8 cellular contexts compared by ENCODE assay signal in the genomic region with DNA sequence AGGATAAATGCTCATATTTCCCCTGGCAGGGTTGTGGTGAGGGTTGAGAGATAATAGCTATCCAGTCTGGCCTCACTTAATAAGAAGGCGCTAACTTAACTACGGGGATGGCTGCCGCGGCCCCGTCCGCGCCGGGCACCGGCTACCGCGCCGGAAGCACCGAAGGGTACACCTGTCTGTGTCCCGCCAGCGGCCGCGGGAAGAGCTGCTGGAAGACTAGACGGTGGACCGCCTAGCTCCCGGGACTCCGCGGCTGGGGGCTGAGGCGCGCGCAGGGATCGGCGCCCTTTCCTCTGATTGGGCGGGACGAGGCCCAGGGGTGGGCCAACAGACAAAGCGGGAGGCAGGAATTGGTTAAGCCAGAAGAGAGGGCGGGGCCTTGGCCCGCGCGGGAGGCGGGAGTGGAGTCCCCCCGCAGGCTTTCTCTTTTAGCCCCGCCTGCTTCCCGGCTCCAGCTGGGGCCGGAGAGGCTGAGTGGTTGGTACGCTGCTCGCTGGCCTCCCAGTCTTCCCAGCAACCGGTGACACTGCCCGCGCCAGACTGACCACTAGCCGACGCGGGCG. TPM values are rescaled to one million over a fixed set of nuclear protein-coding genes. Genes with fewer than 3 reads are reported as not detected.
DNase-seq lines count a peak whose midpoint lies in the region; ATAC-seq and TF ChIP-seq lines count a peak whose summit lies in the region.

Gene ZNF672, plus strand, starts transcription at position 431 of the 563 bp plus-strand sequence. CDS start 9,051 bp downstream, outside the sequence.

- DNase-seq in DND-41: peak; percentile 97
- DNase-seq in Peyer's patch: peak; percentile 96 to 99 (median 98)
- peak; percentile 91 for DNase-seq in activated T-cell treated with anti-CD3 and anti-CD28 coated beads, Interleukin-2, amount 50 U/mL, for 4 hours
- peak; percentile 85 for DNase-seq in stimulated activated CD8-positive, alpha-beta memory T cell treated with anti-CD3 and anti-CD28 coated beads, Interleukin-7, amount 100 ng/mL, for 24 hours (ENCODE audit: low read depth)

- H2AFZ ChIP-seq in DND-41 (ENCODE audit: low read depth, low read length): peak within 1 kb of the TSS; percentile 79

- peaks cover 36% of the 10 kb centered on the region for H3K4me1 ChIP-seq in DND-41 (ENCODE audit: insufficient read depth, low read length)
- peaks cover 0 to 24% (median 14%) of the 10 kb centered on the region in 4 donors for H3K4me1 ChIP-seq in Peyer's patch
- peaks cover 4 to 6% of the 10 kb centered on the region in 2 donors for H3K4me1 ChIP-seq in esophagus (ENCODE audit: control insufficient read depth in 2 of 2, insufficient read depth in 2 of 2, low read length in 1 of 2)
- peaks cover 13 to 27% of the 10 kb centered on the region in 2 donors for H3K4me1 ChIP-seq in muscle layer of duodenum (ENCODE audit: control insufficient read depth in 1 of 2, insufficient read depth in 2 of 2, low read length in 2 of 2)

- peak within 1 kb of the TSS; percentile 65 to 76 for H3K4me3 ChIP-seq in DND-41 (ENCODE audit: low read depth in 1 of 2, low read length in 2 of 2)
- H3K4me3 ChIP-seq in Peyer's patch: peak within 1 kb of the TSS; percentile 69 to 95 (median 92)
- H3K4me3 ChIP-seq in esophagus (ENCODE audit: low read depth in 1 of 2, low read length in 2 of 2): peak within 1 kb of the TSS; percentile 78 to 84
- peak within 1 kb of the TSS; percentile 74 to 77 for H3K4me3 ChIP-seq in muscle layer of duodenum (ENCODE audit: low read depth in 1 of 2, low read length in 2 of 2)

- no peaks in the 10 kb centered on the region for H3K27me3 ChIP-seq in DND-41 (ENCODE audit: insufficient read depth, low read length, poor library complexity)
- H3K27me3 ChIP-seq in Peyer's patch: no peaks in the 10 kb centered on the region
- no peaks in the 10 kb centered on the region for H3K27me3 ChIP-seq in esophagus (ENCODE audit: control insufficient read depth in 1 of 2, insufficient read depth in 2 of 2, low read length in 2 of 2)
- no peaks in the 10 kb centered on the region for H3K27me3 ChIP-seq in muscle layer of duodenum (ENCODE audit: low read depth, low read length)

- H3K79me2 ChIP-seq in DND-41 (ENCODE audit: insufficient read depth, low read length): peaks cover 46% of the 10 kb centered on the region

- no peak within 1 kb of the TSS for H3K4me3 Mint-ChIP-seq in activated T-cell treated with anti-CD3 and anti-CD28 coated beads, Interleukin-2, amount 50 U/mL, for 4 hours

- H4K20me1 ChIP-seq in DND-41 (ENCODE audit: insufficient read depth, low read length): peaks cover 20% of the 10 kb centered on the region

- TF ChIP-seq CTCF in DND-41 (IDR thresholded peaks at IDR 0.05; ENCODE audit: borderline replicate concordance, extremely low read depth, low read length, poor library complexity, severe bottlenecking) (no peak), Peyer's patch (IDR thresholded peaks at IDR 0.05) (peak in 2 of 6 experiments; percentile 12 to 16)

- H3K27ac ChIP-seq in DND-41 (ENCODE audit: low read length) (peak within 1 kb of the TSS; percentile 81), KOPT-K1 (ENCODE audit: low read depth, low read length, poor library complexity, severe bottlenecking) (peak within 1 kb of the TSS; percentile 82), Peyer's patch (peak within 1 kb of the TSS; percentile 99 to 100 (median 100)), esophagus (ENCODE audit: low read depth in 2 of 2, low read length in 1 of 2) (peak within 1 kb of the TSS; percentile 100), muscle layer of duodenum (ENCODE audit: low read length) (peak within 1 kb of the TSS; percentile 99)

- H3K9me3 ChIP-seq in DND-41 (ENCODE audit: insufficient read depth, low read length, severe bottlenecking) (no peaks in the 10 kb centered on the region), KOPT-K1 (ENCODE audit: insufficient read depth, low read length, poor library complexity, severe bottlenecking) (no peaks in the 10 kb centered on the region), Peyer's patch (no peaks in the 10 kb centered on the region), esophagus (ENCODE audit: control insufficient read depth in 2 of 2, insufficient read depth in 1 of 2, low read depth in 1 of 2, low read length in 1 of 2) (no peaks in the 10 kb centered on the region), muscle layer of duodenum (ENCODE audit: control insufficient read depth in 1 of 2, low read length in 2 of 2) (no peaks in the 10 kb centered on the region)

- H3K36me3 Mint-ChIP-seq in activated T-cell treated with anti-CD3 and anti-CD28 coated beads, Interleukin-2, amount 50 U/mL, for 4 hours (ENCODE audit: insufficient read depth): peaks cover 1% of the 10 kb centered on the region

- H3K36me3 ChIP-seq in DND-41 (ENCODE audit: insufficient read depth, low read length) (peaks cover 11% of the 10 kb centered on the region), KOPT-K1 (ENCODE audit: insufficient read depth, low read length) (peaks cover 11% of the 10 kb centered on the region), Peyer's patch (no peaks in the 10 kb centered on the region), esophagus (ENCODE audit: control insufficient read depth in 2 of 2, insufficient read depth in 2 of 2, low read length in 1 of 2) (no peaks in the 10 kb centered on the region), muscle layer of duodenum (ENCODE audit: control insufficient read depth in 1 of 2, insufficient read depth in 2 of 2, low read length in 2 of 2) (peaks cover 0 to 10% of the 10 kb centered on the region in 2 donors)

- peaks cover 28% of the 10 kb centered on the region for H3K4me1 Mint-ChIP-seq in activated T-cell treated with anti-CD3 and anti-CD28 coated beads, Interleukin-2, amount 50 U/mL, for 4 hours (ENCODE audit: low read depth)

- peak; percentile 87 for ATAC-seq in DND-41 (ENCODE audit: insufficient read depth, low read depth)
- peak; percentile 86 for ATAC-seq in GM21825 (IDR thresholded peaks at IDR 0.05; ENCODE audit: unreplicated experiment)
- peak; percentile 89 to 90 for ATAC-seq in activated T-cell treated with anti-CD3 and anti-CD28 coated beads, Interleukin-2, amount 50 U/mL, for 4 hours

- peaks cover 6% of the 10 kb centered on the region for H3K27me3 Mint-ChIP-seq in activated T-cell treated with anti-CD3 and anti-CD28 coated beads, Interleukin-2, amount 50 U/mL, for 4 hours (ENCODE audit: low read depth)

- H3K9me3 Mint-ChIP-seq in activated T-cell treated with anti-CD3 and anti-CD28 coated beads, Interleukin-2, amount 50 U/mL, for 4 hours: no peaks in the 10 kb centered on the region

- 0 to 1% methylated on average over 36 to 48 of the region's 48 CpGs for WGBS in esophagus, 2 donors

- peak within 1 kb of the TSS; percentile 72 for H3K4me2 ChIP-seq in DND-41 (ENCODE audit: insufficient read depth, low read length)

- TF ChIP-seq POLR2A in Peyer's patch (IDR thresholded peaks at IDR 0.05): peak; percentile 74 to 86

- peak within 1 kb of the TSS; percentile 93 for H3K9ac ChIP-seq in DND-41 (ENCODE audit: low read depth, low read length)

RNA-seq across cellular contexts. Expression of gene ZNF672, which starts in this region (rescaled TPM):
- 10 to 100 TPM; 48.4 to 64.4 (median 60.5) TPM for total RNA-seq in Peyer's patch
- total RNA-seq in activated T-cell treated with anti-CD3 and anti-CD28 coated beads, Interleukin-2, amount 50 U/mL, for 4 hours: 10 to 100 TPM; 35.9 to 38.3 (median 37.2) TPM
- polyA plus RNA-seq in esophagus: 10 to 100 TPM; 11.6 to 15.8 TPM

Comparison
In these comparisons a context has a peak if more than half of its experiments do, and no peak if none do; other contexts are left out.
1. Peak in every context shown above with its lines: DNase-seq, ATAC-seq, H3K4me3 ChIP-seq and H3K27ac ChIP-seq.